ENCODE assay signal across 16 cellular contexts in the genomic region with DNA sequence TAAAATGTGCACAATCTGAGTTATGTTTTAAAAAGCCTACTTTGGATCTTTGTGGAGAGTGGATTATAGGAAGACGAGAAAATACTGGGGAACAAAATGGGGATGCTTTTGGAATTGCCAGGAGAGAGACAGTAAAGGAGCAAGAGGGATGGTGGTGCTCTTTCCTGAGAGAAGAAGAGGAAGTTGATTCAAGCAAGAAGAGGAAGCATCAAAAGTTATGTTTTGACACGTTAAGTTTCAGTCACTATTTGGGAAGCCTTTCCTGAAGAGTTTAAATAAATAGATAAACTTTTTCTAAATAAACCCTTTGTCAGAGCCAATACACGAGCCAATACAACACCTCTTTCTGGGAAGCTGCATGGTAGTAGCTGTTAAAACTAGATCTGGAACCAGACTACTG.
"Had no signal": no experiment of that assay in that cellular context is flagged by ENCODE, and none has a peak within 500 bp of the region (broad histone marks: within the 10 kb centered on the region; RNA-seq: fewer than 3 reads in every experiment).

No MANE protein-coding gene starts in this region.

- H3K9me3 ChIP-seq: body of pancreas, esophagus squamous epithelium, mucosa of descending colon had no signal

- ATAC-seq: activated CD8-positive, alpha-beta T cell treated with anti-CD3 and anti-CD28 coated beads for 36 hours; body of pancreas; mucosa of descending colon; sciatic nerve; stimulated activated memory B cell treated with anti-CD40 and anti-IgM and Interleukin-4, amounts not matched to agents 10 μg/mL and 1 μg/mL and 100 μg/mL, for 72 hours had no signal

- FAIRE-seq: endothelial cell of umbilical vein had no signal

- H3K4me1 ChIP-seq: body of pancreas, esophagus squamous epithelium had no signal

- DNase-seq: activated CD4-positive, alpha-beta T cell treated with anti-CD3 and anti-CD28 coated beads, Interleukin-2, amount 10 ng/mL, durations not matched to agents 24 days and 14 days; activated CD8-positive, alpha-beta T cell treated with anti-CD3 and anti-CD28 coated beads for 36 hours; activated naive CD4-positive, alpha-beta T cell treated with anti-CD3 and anti-CD28 coated beads for 36 hours; activated T-cell treated with anti-CD3 and anti-CD28 coated beads, Interleukin-2, amount 50 U/mL, for 24 hours; body of pancreas; dermis blood vessel endothelial cell; effector memory CD4-positive, alpha-beta T cell; esophagus squamous epithelium; mesenchymal stem cell; mucosa of descending colon; naive B cell; stimulated activated CD4-positive, alpha-beta T cell treated with anti-CD3 and anti-CD28 coated beads, Interleukin-4, amount 100 ng/mL, for 4 hours; T-helper 9 cell had no signal

- H3K36me3 ChIP-seq: esophagus squamous epithelium had no signal

- H3K27me3 ChIP-seq: body of pancreas, esophagus squamous epithelium had no signal

- H3K4me3 ChIP-seq: body of pancreas, esophagus squamous epithelium, mucosa of descending colon had no signal

- H3K27ac ChIP-seq: body of pancreas, esophagus squamous epithelium had no signal
